In the genomic region with DNA sequence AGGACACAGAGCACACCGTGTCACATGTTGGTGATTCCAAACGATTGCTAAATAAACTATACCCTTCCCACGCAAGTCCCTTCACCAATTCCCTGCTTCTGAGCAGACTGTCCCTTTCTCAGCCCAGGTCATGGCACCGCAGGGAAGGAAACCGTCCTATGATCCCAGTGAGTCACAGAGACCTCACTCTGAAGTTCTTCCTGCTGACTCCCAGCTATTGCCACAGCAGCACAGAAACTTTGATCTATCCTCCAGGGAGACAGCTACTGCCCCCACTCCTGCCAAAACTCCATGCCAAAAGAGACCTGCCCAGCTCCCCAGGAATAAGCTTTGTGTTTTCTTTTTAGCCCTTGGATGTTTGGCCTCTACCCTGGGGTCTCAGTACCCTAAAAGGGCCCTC, we compare ENCODE assay signal across 2 cellular contexts.
TF ChIP-seq lines count a peak whose summit lies in the region.

No MANE protein-coding gene starts in this region.

TF ChIP-seq in HEK293, 187 proteins besides CTCF, POLR2A, EP300 and RAD21 (continued from another document):
- peak; percentile 76 for TF ChIP-seq ZIC2 (tag by site-specific recombination; IDR thresholded peaks at IDR 0.05)

TF ChIP-seq in K562, 482 proteins besides CTCF, POLR2A, EP300 and RAD21 (continued from another document):
- TF ChIP-seq TEAD4 (IDR thresholded peaks at IDR 0.05; ENCODE audit: low read length) (no peak), TEAD4 (CRISPR knock-in tag; IDR thresholded peaks at IDR 0.05; ENCODE audit: borderline replicate concordance) (no peak), TAF1 (IDR thresholded peaks at IDR 0.05; ENCODE audit: control insufficient read depth, extremely low read depth, insufficient read depth, low read length, severe bottlenecking) (no peak), CLOCK (CRISPR knock-in tag; IDR thresholded peaks at IDR 0.05; ENCODE audit: borderline replicate concordance) (no peak), POLR3A (IDR thresholded peaks at IDR 0.05; ENCODE audit: borderline replicate concordance, extremely low read depth, insufficient read depth, insufficient read length) (no peak), MLLT1 (IDR thresholded peaks at IDR 0.05) (no peak)
- TF ChIP-seq, protein P1, sequence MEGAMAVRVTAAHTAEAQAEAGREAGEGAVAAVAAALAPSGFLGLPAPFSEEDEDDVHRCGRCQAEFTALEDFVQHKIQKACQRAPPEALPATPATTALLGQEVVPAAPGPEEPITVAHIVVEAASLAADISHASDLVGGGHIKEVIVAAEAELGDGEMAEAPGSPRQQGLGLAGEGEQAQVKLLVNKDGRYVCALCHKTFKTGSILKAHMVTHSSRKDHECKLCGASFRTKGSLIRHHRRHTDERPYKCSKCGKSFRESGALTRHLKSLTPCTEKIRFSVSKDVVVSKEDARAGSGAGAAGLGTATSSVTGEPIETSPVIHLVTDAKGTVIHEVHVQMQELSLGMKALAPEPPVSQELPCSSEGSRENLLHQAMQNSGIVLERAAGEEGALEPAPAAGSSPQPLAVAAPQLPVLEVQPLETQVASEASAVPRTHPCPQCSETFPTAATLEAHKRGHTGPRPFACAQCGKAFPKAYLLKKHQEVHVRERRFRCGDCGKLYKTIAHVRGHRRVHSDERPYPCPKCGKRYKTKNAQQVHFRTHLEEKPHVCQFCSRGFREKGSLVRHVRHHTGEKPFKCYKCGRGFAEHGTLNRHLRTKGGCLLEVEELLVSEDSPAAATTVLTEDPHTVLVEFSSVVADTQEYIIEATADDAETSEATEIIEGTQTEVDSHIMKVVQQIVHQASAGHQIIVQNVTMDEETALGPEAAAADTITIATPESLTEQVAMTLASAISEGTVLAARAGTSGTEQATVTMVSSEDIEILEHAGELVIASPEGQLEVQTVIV (CRISPR knock-in tag; IDR thresholded peaks at IDR 0.05; ENCODE audit: borderline replicate concordance) = no peak
TF ChIP-seq in K562: peak in this region for 0.
